ENCODE assay signal across 14 cellular contexts in genomic region chr12:76422154-76422877, GRCh38.
A peak's percentile ranks its signal among the peaks of the same experiment; 100 is the strongest.
DNase-seq lines count a peak whose midpoint lies in the region; ATAC-seq and TF ChIP-seq lines count a peak whose summit lies in the region.
"Had no signal": no experiment of that assay in that cellular context is flagged by ENCODE, and none has a peak within 500 bp of the region (broad histone marks: within the 10 kb centered on the region; RNA-seq: fewer than 3 reads in every experiment).

No MANE protein-coding gene starts in this region.

- H3K27ac Mint-ChIP-seq in WTC11: peak overlapping the region; percentile 16

- TF ChIP-seq CTCF in WTC11 (IDR thresholded peaks at IDR 0.05): no peak
- no peak for TF ChIP-seq CTCF in foreskin fibroblast (IDR thresholded peaks at IDR 0.05; ENCODE audit: low read depth, low read length)

- CTCF ChIA-PET in WTC11 (lab: Charles Lee): interaction anchor here (0.9 kb wide), 1 partner anchor 19 kb away, joined by 5 read pairs; no protein-coding TSS in a partner anchor

- H3K36me3 Mint-ChIP-seq in WTC11: peaks cover 18% of the 10 kb centered on the region

- H3K9me3 Mint-ChIP-seq in WTC11: peaks cover 27% of the 10 kb centered on the region

- POLR2A ChIA-PET in WTC11 (lab: Charles Lee): no interaction called here

- DNase-seq in HCEC 1CT (peak; percentile 3), WTC11 (ENCODE audit: low spot score) (no peak), foreskin fibroblast (peak in 1 of 2 donors; percentile 5), superior temporal gyrus (ENCODE audit: extremely low spot score) (peak; percentile 61), NCI-H2107 treated with DMSO at 0.1 percent for 48 hours (lab: John Stamatoyannopoulos, UW; ENCODE audit: unreplicated experiment) (no peak), OCI-M2 (lab: John Stamatoyannopoulos, UW; ENCODE audit: unreplicated experiment) (no peak)
- DNase-seq: activated CD4-positive, alpha-beta T cell treated with anti-CD3 and anti-CD28 coated beads, Interleukin-2, amount 50 U/mL, for 1 hour; H7; mucosa of descending colon; NCI-H1436 treated with DMSO at 0.1 percent for 48 hours had no signal

- peak overlapping the region; percentile 37 to 42 for H3K4me3 ChIP-seq in foreskin fibroblast (ENCODE audit: low read depth in 1 of 2, low read length in 2 of 2)
- H3K4me3 ChIP-seq: esophagus muscularis mucosa, GM12878, mucosa of descending colon, thoracic aorta had no signal

- H3K27me3 Mint-ChIP-seq in WTC11 (ENCODE audit: low read depth): no peaks in the 10 kb centered on the region

- peaks cover 10% of the 10 kb centered on the region for H3K4me1 Mint-ChIP-seq in WTC11

- no peak overlapping the region for H3K4me3 Mint-ChIP-seq in WTC11

- ATAC-seq in WTC11 (no peak), HG03565 (IDR thresholded peaks at IDR 0.05; ENCODE audit: unreplicated experiment) (no peak)
- ATAC-seq: GM12878 had no signal

TF ChIP-seq in WTC11, 78 proteins besides CTCF, POLR2A, EP300 and RAD21:
- no peak for TF ChIP-seq PRRX2 (CRISPR knock-in tag; IDR thresholded peaks at IDR 0.05)
- no peak for TF ChIP-seq MYBL2 (CRISPR knock-in tag; IDR thresholded peaks at IDR 0.05)
- TF ChIP-seq ATF3 (CRISPR knock-in tag; conservative IDR thresholded peaks at IDR 0.05): no peak
- TF ChIP-seq NR3C1 (CRISPR knock-in tag; conservative IDR thresholded peaks at IDR 0.05; ENCODE audit: low read depth): no peak

Comparison
In these comparisons a context has a peak if more than half of its experiments do, and no peak if none do; other contexts are left out.
1. DNase-seq: peak in HCEC 1CT (single experiment) and superior temporal gyrus (single experiment); none in WTC11 (single experiment), NCI-H2107 treated with DMSO at 0.1 percent for 48 hours (single experiment) and OCI-M2 (single experiment).